ENCODE assay signal across 1 cellular context in the genomic region with DNA sequence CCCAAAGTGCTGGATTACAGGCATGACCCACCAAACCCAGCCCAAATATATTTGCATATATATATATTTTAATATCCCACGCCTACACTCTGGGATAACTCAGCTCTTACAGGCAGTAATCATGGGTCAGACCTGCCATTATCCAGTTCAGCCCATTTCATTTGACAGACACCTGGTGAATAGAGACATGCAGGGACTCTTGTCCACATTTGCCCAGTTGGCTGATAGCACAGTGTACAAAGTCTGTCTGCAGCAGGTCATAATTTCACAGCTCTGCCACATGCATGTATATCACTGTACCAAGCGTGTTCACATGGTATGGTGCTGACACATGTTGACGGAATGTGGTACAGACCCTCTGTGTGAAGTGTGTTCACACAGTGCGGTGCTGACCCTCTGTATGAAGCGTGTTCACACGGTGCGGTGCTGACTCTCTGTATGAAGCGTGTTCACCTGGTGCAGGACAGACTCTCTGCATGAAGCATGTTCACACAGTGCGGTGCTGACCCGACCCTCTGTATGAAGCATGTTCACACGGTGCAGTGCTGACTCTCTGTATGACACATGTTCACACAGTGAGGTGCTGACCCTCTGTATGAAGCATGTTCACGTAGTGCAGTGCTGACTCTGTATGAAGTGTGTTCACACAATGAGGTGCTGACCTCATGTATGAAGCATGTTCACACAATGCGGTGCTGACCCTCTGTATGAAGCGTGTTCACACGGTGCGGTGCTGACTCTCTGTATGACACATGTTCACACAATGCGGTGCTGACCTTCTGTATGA.
TF ChIP-seq lines count a peak whose summit lies in the region.

No MANE protein-coding gene starts in this region.

TF ChIP-seq in HepG2, 621 proteins besides CTCF, POLR2A, EP300 and RAD21 (continued from another document):
- TF ChIP-seq, protein P1, sequence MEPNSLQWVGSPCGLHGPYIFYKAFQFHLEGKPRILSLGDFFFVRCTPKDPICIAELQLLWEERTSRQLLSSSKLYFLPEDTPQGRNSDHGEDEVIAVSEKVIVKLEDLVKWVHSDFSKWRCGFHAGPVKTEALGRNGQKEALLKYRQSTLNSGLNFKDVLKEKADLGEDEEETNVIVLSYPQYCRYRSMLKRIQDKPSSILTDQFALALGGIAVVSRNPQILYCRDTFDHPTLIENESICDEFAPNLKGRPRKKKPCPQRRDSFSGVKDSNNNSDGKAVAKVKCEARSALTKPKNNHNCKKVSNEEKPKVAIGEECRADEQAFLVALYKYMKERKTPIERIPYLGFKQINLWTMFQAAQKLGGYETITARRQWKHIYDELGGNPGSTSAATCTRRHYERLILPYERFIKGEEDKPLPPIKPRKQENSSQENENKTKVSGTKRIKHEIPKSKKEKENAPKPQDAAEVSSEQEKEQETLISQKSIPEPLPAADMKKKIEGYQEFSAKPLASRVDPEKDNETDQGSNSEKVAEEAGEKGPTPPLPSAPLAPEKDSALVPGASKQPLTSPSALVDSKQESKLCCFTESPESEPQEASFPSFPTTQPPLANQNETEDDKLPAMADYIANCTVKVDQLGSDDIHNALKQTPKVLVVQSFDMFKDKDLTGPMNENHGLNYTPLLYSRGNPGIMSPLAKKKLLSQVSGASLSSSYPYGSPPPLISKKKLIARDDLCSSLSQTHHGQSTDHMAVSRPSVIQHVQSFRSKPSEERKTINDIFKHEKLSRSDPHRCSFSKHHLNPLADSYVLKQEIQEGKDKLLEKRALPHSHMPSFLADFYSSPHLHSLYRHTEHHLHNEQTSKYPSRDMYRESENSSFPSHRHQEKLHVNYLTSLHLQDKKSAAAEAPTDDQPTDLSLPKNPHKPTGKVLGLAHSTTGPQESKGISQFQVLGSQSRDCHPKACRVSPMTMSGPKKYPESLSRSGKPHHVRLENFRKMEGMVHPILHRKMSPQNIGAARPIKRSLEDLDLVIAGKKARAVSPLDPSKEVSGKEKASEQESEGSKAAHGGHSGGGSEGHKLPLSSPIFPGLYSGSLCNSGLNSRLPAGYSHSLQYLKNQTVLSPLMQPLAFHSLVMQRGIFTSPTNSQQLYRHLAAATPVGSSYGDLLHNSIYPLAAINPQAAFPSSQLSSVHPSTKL (CRISPR knock-in tag; IDR thresholded peaks at IDR 0.05): no peak
- TF ChIP-seq ZBTB20 (CRISPR knock-in tag; IDR thresholded peaks at IDR 0.05; ENCODE audit: borderline replicate concordance, low read depth) (no peak), ZNF550 (CRISPR knock-in tag; IDR thresholded peaks at IDR 0.05; ENCODE audit: borderline replicate concordance) (no peak), ZMYM3 (CRISPR knock-in tag; IDR thresholded peaks at IDR 0.05) (0 out of 2 replicates have a peak, but pooled peaks have one; percentile 16), FOXJ3 (CRISPR knock-in tag; IDR thresholded peaks at IDR 0.05; ENCODE audit: borderline replicate concordance) (no peak), ZNF17 (CRISPR knock-in tag; IDR thresholded peaks at IDR 0.05) (no peak), ZBTB8A (CRISPR knock-in tag; IDR thresholded peaks at IDR 0.05; ENCODE audit: borderline replicate concordance, low read depth) (no peak)
- TF ChIP-seq, protein P2, sequence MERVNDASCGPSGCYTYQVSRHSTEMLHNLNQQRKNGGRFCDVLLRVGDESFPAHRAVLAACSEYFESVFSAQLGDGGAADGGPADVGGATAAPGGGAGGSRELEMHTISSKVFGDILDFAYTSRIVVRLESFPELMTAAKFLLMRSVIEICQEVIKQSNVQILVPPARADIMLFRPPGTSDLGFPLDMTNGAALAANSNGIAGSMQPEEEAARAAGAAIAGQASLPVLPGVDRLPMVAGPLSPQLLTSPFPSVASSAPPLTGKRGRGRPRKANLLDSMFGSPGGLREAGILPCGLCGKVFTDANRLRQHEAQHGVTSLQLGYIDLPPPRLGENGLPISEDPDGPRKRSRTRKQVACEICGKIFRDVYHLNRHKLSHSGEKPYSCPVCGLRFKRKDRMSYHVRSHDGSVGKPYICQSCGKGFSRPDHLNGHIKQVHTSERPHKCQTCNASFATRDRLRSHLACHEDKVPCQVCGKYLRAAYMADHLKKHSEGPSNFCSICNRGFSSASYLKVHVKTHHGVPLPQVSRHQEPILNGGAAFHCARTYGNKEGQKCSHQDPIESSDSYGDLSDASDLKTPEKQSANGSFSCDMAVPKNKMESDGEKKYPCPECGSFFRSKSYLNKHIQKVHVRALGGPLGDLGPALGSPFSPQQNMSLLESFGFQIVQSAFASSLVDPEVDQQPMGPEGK (CRISPR knock-in tag; IDR thresholded peaks at IDR 0.05): no peak
